In the genomic region with DNA sequence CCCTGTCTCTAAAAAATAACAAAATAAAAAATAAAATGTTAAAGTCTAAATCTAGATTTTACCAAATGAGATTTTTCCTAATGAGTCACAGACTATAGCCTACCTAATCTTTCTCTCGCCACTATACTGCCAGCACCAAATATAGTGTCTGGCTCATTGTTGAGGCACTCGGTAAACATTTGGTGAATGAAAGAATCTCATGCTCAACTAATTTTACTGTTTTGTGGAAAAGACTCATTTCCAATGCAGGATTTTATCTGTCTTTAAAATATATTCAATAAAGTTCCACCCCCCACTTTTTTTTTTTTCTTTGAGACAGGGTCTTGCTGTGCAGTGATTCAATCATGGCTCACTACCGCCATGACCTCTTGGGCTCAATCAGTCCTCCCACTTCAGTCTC, we compare ENCODE assay signal across 18 cellular contexts.
"Had no signal": no experiment of that assay in that cellular context is flagged by ENCODE, and none has a peak within 500 bp of the region (broad histone marks: within the 10 kb centered on the region; RNA-seq: fewer than 3 reads in every experiment).

No MANE protein-coding gene starts in this region.

- DNase-seq: activated CD4-positive, alpha-beta memory T cell treated with anti-CD3 and anti-CD28 coated beads for 36 hours; activated CD4-positive, alpha-beta T cell treated with anti-CD3 and anti-CD28 coated beads for 36 hours; activated naive CD4-positive, alpha-beta T cell treated with anti-CD3 and anti-CD28 coated beads, Interleukin-2, amount 50 U/mL, for 16 hours; activated T-cell treated with anti-CD3 and anti-CD28 coated beads, Interleukin-2, amount 50 U/mL, for 24 hours; effector CD8-positive, alpha-beta T cell; esophagus squamous epithelium; foreskin keratinocyte; head of caudate nucleus; right cardiac atrium; small intestine; stimulated activated CD4-positive, alpha-beta T cell treated with anti-CD3 and anti-CD28 coated beads, Interleukin-4, amount 100 ng/mL, for 4 hours; stimulated activated CD8-positive, alpha-beta memory T cell treated with anti-CD3 and anti-CD28 coated beads, Interleukin-4, amount 100 ng/mL, for 48 hours; stimulated activated naive CD8-positive, alpha-beta T cell treated with anti-CD3 and anti-CD28 coated beads, Interleukin-15, Interleukin-2, amounts not matched to agents 100 U/mL and 50 U/mL, for 24 hours; upper lobe of left lung; WERI-Rb-1 had no signal

- H3K27me3 ChIP-seq: esophagus squamous epithelium, foreskin keratinocyte, upper lobe of left lung had no signal

- H3K36me3 ChIP-seq: prostate gland had no signal

- H3K36me3 Mint-ChIP-seq: activated CD4-positive, alpha-beta memory T cell treated with anti-CD3 and anti-CD28 coated beads for 36 hours; natural killer cell treated with Interleukin-12 subunit alpha and Interleukin-12 subunit beta and Interleukin-15 and Interleukin-18, amount 100 ng/mL, for 72 hours had no signal

- H3K4me3 Mint-ChIP-seq: activated CD4-positive, alpha-beta memory T cell treated with anti-CD3 and anti-CD28 coated beads for 36 hours; activated CD4-positive, alpha-beta T cell treated with anti-CD3 and anti-CD28 coated beads for 36 hours; activated T-cell treated with anti-CD3 and anti-CD28 coated beads, Interleukin-2, amount 50 U/mL, for 24 hours; brain; natural killer cell treated with Interleukin-12 subunit alpha and Interleukin-12 subunit beta and Interleukin-15 and Interleukin-18, amount 100 ng/mL, for 72 hours had no signal

- H3K9me3 Mint-ChIP-seq: activated CD4-positive, alpha-beta memory T cell treated with anti-CD3 and anti-CD28 coated beads for 36 hours; activated T-cell treated with anti-CD3 and anti-CD28 coated beads, Interleukin-2, amount 50 U/mL, for 24 hours; brain; natural killer cell treated with Interleukin-12 subunit alpha and Interleukin-12 subunit beta and Interleukin-15 and Interleukin-18, amount 100 ng/mL, for 72 hours had no signal

- H3K4me3 ChIP-seq: esophagus squamous epithelium, prostate gland, upper lobe of left lung had no signal

- H3K27me3 Mint-ChIP-seq: activated CD4-positive, alpha-beta memory T cell treated with anti-CD3 and anti-CD28 coated beads for 36 hours; activated CD4-positive, alpha-beta T cell treated with anti-CD3 and anti-CD28 coated beads for 36 hours; brain had no signal

- H3K4me1 ChIP-seq: esophagus squamous epithelium, foreskin keratinocyte, prostate gland, upper lobe of left lung had no signal

- ATAC-seq: activated CD4-positive, alpha-beta T cell treated with anti-CD3 and anti-CD28 coated beads for 36 hours; foreskin keratinocyte; natural killer cell treated with Interleukin-12 subunit alpha and Interleukin-12 subunit beta and Interleukin-15 and Interleukin-18, amount 100 ng/mL, for 72 hours; right cardiac atrium; stimulated activated naive CD8-positive, alpha-beta T cell treated with anti-CD3 and anti-CD28 coated beads, Interleukin-15, Interleukin-2, amounts not matched to agents 100 U/mL and 50 U/mL, for 24 hours had no signal

- H3K27ac ChIP-seq: esophagus squamous epithelium, foreskin keratinocyte, prostate gland, upper lobe of left lung, WERI-Rb-1 had no signal

- H3K4me1 Mint-ChIP-seq: activated CD4-positive, alpha-beta T cell treated with anti-CD3 and anti-CD28 coated beads for 36 hours had no signal

- H3K9me3 ChIP-seq: esophagus squamous epithelium, prostate gland, upper lobe of left lung had no signal

- H3K27ac Mint-ChIP-seq: activated CD4-positive, alpha-beta memory T cell treated with anti-CD3 and anti-CD28 coated beads for 36 hours; activated CD4-positive, alpha-beta T cell treated with anti-CD3 and anti-CD28 coated beads for 36 hours; activated T-cell treated with anti-CD3 and anti-CD28 coated beads, Interleukin-2, amount 50 U/mL, for 24 hours; brain; natural killer cell treated with Interleukin-12 subunit alpha and Interleukin-12 subunit beta and Interleukin-15 and Interleukin-18, amount 100 ng/mL, for 72 hours had no signal
